8 cellular contexts compared by ENCODE assay signal in the genomic region with DNA sequence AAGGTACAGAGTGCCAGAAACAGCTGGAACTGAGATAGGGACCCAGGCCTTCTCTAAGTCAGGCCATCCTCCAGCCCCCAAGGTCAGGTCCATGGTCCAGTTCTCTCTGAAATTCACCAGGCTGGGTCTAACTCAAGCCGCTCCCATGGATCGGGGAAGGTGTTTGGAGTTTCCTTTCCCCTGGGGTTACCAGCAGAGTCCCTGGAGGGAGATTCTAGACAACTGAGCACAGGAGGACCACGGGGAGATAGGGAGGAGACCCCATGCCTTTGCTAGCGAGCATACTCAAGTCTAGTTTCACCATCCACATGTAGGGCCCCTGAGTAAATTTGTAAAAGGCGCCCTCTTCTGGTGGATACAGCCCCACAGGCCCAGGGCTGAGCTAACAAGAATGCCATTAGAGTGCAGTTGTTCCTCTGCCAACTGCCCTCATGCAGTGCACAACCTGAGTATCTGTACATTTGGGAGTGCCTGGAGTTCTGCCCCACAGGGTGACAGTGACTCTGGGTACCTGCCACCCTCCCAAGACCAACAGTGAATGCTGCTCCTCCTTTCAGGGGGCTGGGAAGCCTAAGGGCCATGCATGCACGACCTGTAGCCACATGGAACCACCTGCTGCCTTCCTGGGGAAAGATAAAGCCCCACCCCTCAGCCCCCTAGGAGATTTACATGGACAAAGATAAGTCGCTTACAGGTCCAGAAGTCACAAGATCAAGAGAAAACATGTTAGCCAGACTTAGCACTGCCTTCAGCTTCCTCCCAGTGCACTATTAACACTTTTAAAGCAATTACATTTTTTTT.
A peak's percentile ranks its signal among the peaks of the same experiment; 100 is the strongest.
DNase-seq lines count a peak whose midpoint lies in the region; ATAC-seq and TF ChIP-seq lines count a peak whose summit lies in the region.

No MANE protein-coding gene starts in this region.

- H3K4me3 Mint-ChIP-seq in activated CD8-positive, alpha-beta memory T cell treated with anti-CD3 and anti-CD28 coated beads, Interleukin-2, amount 10 ng/mL, durations not matched to agents 7 days and 5 days = no peak overlapping the region
- H3K4me3 Mint-ChIP-seq in naive B cell = peak overlapping the region in 6 of 8 donors; percentile 32 to 62 (median 50)

- TF ChIP-seq CTCF in epithelial cell of esophagus (IDR thresholded peaks at IDR 0.05; ENCODE audit: insufficient read depth, low read depth, low read length, missing control alignments) = peak; percentile 79
- peak; percentile 38 to 74 for TF ChIP-seq CTCF in suprapubic skin (IDR thresholded peaks at IDR 0.05)

- H3K27ac Mint-ChIP-seq in activated CD8-positive, alpha-beta memory T cell treated with anti-CD3 and anti-CD28 coated beads, Interleukin-2, amount 10 ng/mL, durations not matched to agents 7 days and 5 days = no peak overlapping the region
- peak overlapping the region; percentile 44 to 90 (median 84) for H3K27ac Mint-ChIP-seq in naive B cell

- WGBS in suprapubic skin = 79% methylated on average over 4 of the region's 7 CpGs

- H3K4me1 ChIP-seq in suprapubic skin = no peaks in the 10 kb centered on the region

- H3K27ac ChIP-seq in suprapubic skin = no peak overlapping the region

- no peaks in the 10 kb centered on the region for H3K27me3 Mint-ChIP-seq in activated CD8-positive, alpha-beta memory T cell treated with anti-CD3 and anti-CD28 coated beads, Interleukin-2, amount 10 ng/mL, durations not matched to agents 7 days and 5 days
- no peaks in the 10 kb centered on the region for H3K27me3 Mint-ChIP-seq in naive B cell

- no peak for TF ChIP-seq EP300 in suprapubic skin (IDR thresholded peaks at IDR 0.05)

- H3K9me3 ChIP-seq in suprapubic skin = no peaks in the 10 kb centered on the region

- no peak for TF ChIP-seq POLR2A in suprapubic skin (IDR thresholded peaks at IDR 0.05)

- H3K4me3 ChIP-seq in H7 (ENCODE audit: insufficient read depth, low read depth, low read length) (no peak overlapping the region), epithelial cell of esophagus (ENCODE audit: low read length) (no peak overlapping the region), suprapubic skin (no peak overlapping the region)

- DNase-seq in DMS153 (lab: John Stamatoyannopoulos, UW) (peak; percentile 2), H7 (peak; percentile 90), NCI-H345 treated with DMSO at 0.1 percent for 48 hours (lab: John Stamatoyannopoulos, UW; ENCODE audit: unreplicated experiment) (peak; percentile 28), epithelial cell of esophagus (ENCODE audit: low read depth) (peak; percentile 80), naive B cell (peak; percentile 70), suprapubic skin (ENCODE audit: low spot score in 2 of 2) (peak in 1 of 2 donors; percentile 74), cortex of kidney (lab: John Stamatoyannopoulos, UW) (no peak)
- peak; percentile 80 for DNase-seq in activated CD8-positive, alpha-beta memory T cell treated with anti-CD3 and anti-CD28 coated beads, Interleukin-2, amount 10 ng/mL, durations not matched to agents 7 days and 5 days

- CTCF ChIA-PET in activated CD8-positive, alpha-beta memory T cell treated with anti-CD3 and anti-CD28 coated beads, Interleukin-2, amount 10 ng/mL, durations not matched to agents 7 days and 5 days (lab: Charles Lee) = interaction anchor here (0.6 to 4.5 kb wide), 30 partner anchors 8 to 143 kb away, joined by 3 to 54 read pairs (median 5); partner anchors contain the start of gene RPL32

- peaks cover 50% of the 10 kb centered on the region for H3K4me1 Mint-ChIP-seq in activated CD8-positive, alpha-beta memory T cell treated with anti-CD3 and anti-CD28 coated beads, Interleukin-2, amount 10 ng/mL, durations not matched to agents 7 days and 5 days
- peaks cover 63 to 89% (median 86%) of the 10 kb centered on the region in 3 donors for H3K4me1 Mint-ChIP-seq in naive B cell

- peak; percentile 79 for ATAC-seq in activated CD8-positive, alpha-beta memory T cell treated with anti-CD3 and anti-CD28 coated beads, Interleukin-2, amount 10 ng/mL, durations not matched to agents 7 days and 5 days
- ATAC-seq in naive B cell (ENCODE audit: low read depth in 2 of 2) = peak; percentile 89 to 90

- no peaks in the 10 kb centered on the region for H3K36me3 ChIP-seq in H7 (replicated peaks; ENCODE audit: control insufficient read depth, insufficient read depth, low read length)
- H3K36me3 ChIP-seq in suprapubic skin = no peaks in the 10 kb centered on the region

- peaks cover 5% of the 10 kb centered on the region for H3K36me3 Mint-ChIP-seq in activated CD8-positive, alpha-beta memory T cell treated with anti-CD3 and anti-CD28 coated beads, Interleukin-2, amount 10 ng/mL, durations not matched to agents 7 days and 5 days
- peaks cover 0 to 7% of the 10 kb centered on the region in 2 donors for H3K36me3 Mint-ChIP-seq in naive B cell

- H3K27me3 ChIP-seq in H7 (ENCODE audit: control insufficient read depth, insufficient read depth, low read length) (no peaks in the 10 kb centered on the region), suprapubic skin (no peaks in the 10 kb centered on the region)

- H3K9me3 Mint-ChIP-seq in activated CD8-positive, alpha-beta memory T cell treated with anti-CD3 and anti-CD28 coated beads, Interleukin-2, amount 10 ng/mL, durations not matched to agents 7 days and 5 days (ENCODE audit: low read depth) = no peaks in the 10 kb centered on the region
- no peaks in the 10 kb centered on the region for H3K9me3 Mint-ChIP-seq in naive B cell
